ENCODE assay signal across 1 cellular context in the genomic region with DNA sequence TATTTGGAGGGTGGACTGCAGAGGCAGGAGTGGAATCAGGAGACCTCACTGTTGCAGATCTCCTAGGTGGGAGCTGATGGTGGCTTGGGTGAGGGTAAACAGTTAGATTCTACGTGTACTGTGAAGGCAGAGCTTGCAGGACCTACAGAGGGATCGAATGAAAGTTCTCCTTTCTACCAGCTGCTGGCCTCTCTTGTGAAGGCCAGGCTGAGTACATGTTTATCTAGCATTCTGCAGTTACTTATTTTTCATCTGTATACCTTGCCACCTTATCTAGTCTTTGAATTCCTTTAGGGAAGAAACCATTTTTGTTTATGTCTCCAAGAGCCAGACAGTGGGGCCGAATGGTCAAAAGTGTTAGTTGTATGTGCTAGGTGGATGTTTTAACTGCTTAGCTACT.
TF ChIP-seq lines count a peak whose summit lies in the region.

No MANE protein-coding gene starts in this region.

TF ChIP-seq in H1, 55 proteins besides CTCF, POLR2A, EP300 and RAD21:
- TF ChIP-seq NRF1 (IDR thresholded peaks at IDR 0.05; ENCODE audit: low read depth, low read length) (no peak), GABPA (IDR thresholded peaks at IDR 0.05; ENCODE audit: borderline replicate concordance, insufficient read depth, low read length) (no peak), RFX5 (IDR thresholded peaks at IDR 0.05; ENCODE audit: borderline replicate concordance, low read depth, low read length) (no peak), TAF7 (optimal IDR thresholded peaks at IDR 0.05; ENCODE audit: borderline replicate concordance, low read depth, low read length) (no peak), YY1 (IDR thresholded peaks at IDR 0.05; ENCODE audit: low read depth, low read length) (no peak), EGR1 (IDR thresholded peaks at IDR 0.05; ENCODE audit: borderline replicate concordance, low read depth, low read length) (no peak), CBX5 (IDR thresholded peaks at IDR 0.05; ENCODE audit: low read depth, low read length) (no peak), CTBP2 (IDR thresholded peaks at IDR 0.05; ENCODE audit: borderline replicate concordance, insufficient read depth, insufficient read length, low read length) (no peak), RBBP5 (IDR thresholded peaks at IDR 0.05; ENCODE audit: borderline replicate concordance, low read depth, low read length) (no peak), CREB1 (IDR thresholded peaks at IDR 0.05) (no peak), SP4 (IDR thresholded peaks at IDR 0.05; ENCODE audit: low read length) (no peak), GTF2F1 (IDR thresholded peaks at IDR 0.05; ENCODE audit: borderline replicate concordance, low read depth, low read length) (no peak), KDM1A (IDR thresholded peaks at IDR 0.05; ENCODE audit: borderline replicate concordance, low read length) (no peak), PHF8 (conservative IDR thresholded peaks at IDR 0.05; ENCODE audit: low read depth, low read length) (no peak)
- TF ChIP-seq, protein P1, sequence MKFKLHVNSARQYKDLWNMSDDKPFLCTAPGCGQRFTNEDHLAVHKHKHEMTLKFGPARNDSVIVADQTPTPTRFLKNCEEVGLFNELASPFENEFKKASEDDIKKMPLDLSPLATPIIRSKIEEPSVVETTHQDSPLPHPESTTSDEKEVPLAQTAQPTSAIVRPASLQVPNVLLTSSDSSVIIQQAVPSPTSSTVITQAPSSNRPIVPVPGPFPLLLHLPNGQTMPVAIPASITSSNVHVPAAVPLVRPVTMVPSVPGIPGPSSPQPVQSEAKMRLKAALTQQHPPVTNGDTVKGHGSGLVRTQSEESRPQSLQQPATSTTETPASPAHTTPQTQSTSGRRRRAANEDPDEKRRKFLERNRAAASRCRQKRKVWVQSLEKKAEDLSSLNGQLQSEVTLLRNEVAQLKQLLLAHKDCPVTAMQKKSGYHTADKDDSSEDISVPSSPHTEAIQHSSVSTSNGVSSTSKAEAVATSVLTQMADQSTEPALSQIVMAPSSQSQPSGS (IDR thresholded peaks at IDR 0.05; ENCODE audit: low read length): no peak
TF ChIP-seq in H1: peak in this region for 0.
